In the genomic region with DNA sequence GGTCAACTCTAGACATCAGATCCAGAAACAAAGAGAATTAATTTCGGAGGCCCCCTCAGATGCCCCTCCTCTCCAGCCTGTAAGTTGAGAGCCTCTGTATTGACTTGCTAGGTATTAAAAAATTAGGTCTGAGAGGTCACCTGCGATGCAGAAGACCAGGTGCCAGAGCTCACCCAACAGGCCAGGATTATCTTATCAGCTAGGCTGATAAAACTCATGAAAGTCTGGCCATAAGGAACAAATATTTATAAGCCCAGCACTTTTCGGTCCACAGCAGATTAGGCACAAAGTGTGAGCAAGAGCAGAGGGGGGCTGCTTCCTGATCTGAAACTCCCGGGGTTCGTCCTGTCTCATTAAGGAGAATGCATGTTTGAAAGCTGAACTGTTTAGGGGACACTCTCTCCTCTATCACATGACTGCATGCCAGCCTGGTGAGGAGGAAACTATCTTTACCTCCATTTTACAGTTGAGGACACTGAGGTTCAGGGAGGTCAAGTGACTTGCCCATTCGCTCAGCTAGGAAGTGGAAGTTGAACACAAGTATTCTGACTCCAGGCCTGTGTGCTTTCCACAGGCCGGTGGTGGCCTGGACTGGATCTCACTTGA, we compare ENCODE assay signal across 21 cellular contexts. TPM values are rescaled to one million over a fixed set of nuclear protein-coding genes. Genes with fewer than 3 reads are reported as not detected.
A peak's percentile ranks its signal among the peaks of the same experiment; 100 is the strongest.
DNase-seq lines count a peak whose midpoint lies in the region; ATAC-seq and TF ChIP-seq lines count a peak whose summit lies in the region.
"Had no signal": no experiment of that assay in that cellular context is flagged by ENCODE, and none has a peak within 500 bp of the region (broad histone marks: within the 10 kb centered on the region; RNA-seq: fewer than 3 reads in every experiment).

No MANE protein-coding gene starts in this region.

- TF ChIP-seq CTCF in GM23338 (conservative IDR thresholded peaks at IDR 0.05; ENCODE audit: low read depth in 2 of 2) = no peak
- no peak for TF ChIP-seq CTCF in nephron progenitor cell (IDR thresholded peaks at IDR 0.05)
- no peak for TF ChIP-seq CTCF in gastrocnemius medialis (IDR thresholded peaks at IDR 0.05 in 4 of 5, conservative IDR thresholded peaks at IDR 0.05 in 1 of 5)

- H3K9me3 ChIP-seq in gastrocnemius medialis = no peaks in the 10 kb centered on the region

- H3K27me3 ChIP-seq in GM23338 (ENCODE audit: insufficient read depth) (no peaks in the 10 kb centered on the region), gastrocnemius medialis (no peaks in the 10 kb centered on the region)

- no peaks in the 10 kb centered on the region for H3F3A ChIP-seq in GM23338 (replicated peaks; ENCODE audit: low read depth)

- H3K27me3 Mint-ChIP-seq in GM23338 (ENCODE audit: insufficient read depth, low read depth, poor library complexity) = peaks cover 17% of the 10 kb centered on the region
- peaks cover 6% of the 10 kb centered on the region for H3K27me3 Mint-ChIP-seq in dendritic cell treated with granulocyte-macrophage colony-stimulating factor and Interleukin-4, amounts not matched to agents 40 ng/mL and 50 ng/mL, for 4 days
- H3K27me3 Mint-ChIP-seq in nephron progenitor cell (ENCODE audit: low read depth, poor library complexity) = peaks cover 18% of the 10 kb centered on the region

- H3K79me2 ChIP-seq in GM23338 (replicated peaks; ENCODE audit: insufficient read depth) = no peaks in the 10 kb centered on the region

- no peak for ATAC-seq in GM23338
- peak; percentile 24 to 36 for ATAC-seq in gastrocnemius medialis
- ATAC-seq in HG02885 (IDR thresholded peaks at IDR 0.05; ENCODE audit: poor library complexity, unreplicated experiment) = no peak
- ATAC-seq: Panc1 had no signal

- in situ Hi-C loops in gastrocnemius medialis (cut with MboI; ENCODE audit: low sequenced_read_pairs in 4 of 4) = loop anchor here in 1 of 4 donors (25.0 kb wide), 1 partner anchor 389 kb away; the partner anchor contains the start of genes CLCN2 and POLR2H

- H3K9me3 Mint-ChIP-seq in GM23338 (no peaks in the 10 kb centered on the region), nephron progenitor cell (peaks cover 5% of the 10 kb centered on the region)
- no peaks in the 10 kb centered on the region for H3K9me3 Mint-ChIP-seq in dendritic cell treated with granulocyte-macrophage colony-stimulating factor and Interleukin-4, amounts not matched to agents 40 ng/mL and 50 ng/mL, for 4 days

- no peaks in the 10 kb centered on the region for H4K20me1 ChIP-seq in GM23338 (replicated peaks; ENCODE audit: insufficient read depth)

- H3K36me3 ChIP-seq in GM23338 (ENCODE audit: insufficient read depth) = no peaks in the 10 kb centered on the region
- H3K36me3 ChIP-seq in gastrocnemius medialis = no peaks in the 10 kb centered on the region

- DNase-seq in GM23338 (ENCODE audit: low spot score) = no peak
- DNase-seq in nephron progenitor cell = no peak
- DNase-seq in gastrocnemius medialis = no peak
- DNase-seq in NCI-H2196 (lab: John Stamatoyannopoulos, UW; ENCODE audit: unreplicated experiment) = no peak
- DNase-seq in NCI-H1105 (lab: John Stamatoyannopoulos, UW) = no peak
- no peak for DNase-seq in T-helper 1 cell
- DNase-seq: CD4-positive, CD25-positive, alpha-beta regulatory T cell; EL; GF-D8; Kasumi-1; NCI-H1436; NCI-H2029 treated with DMSO at 0.1 percent for 48 hours; NCI-H345; NCI-H524; NCI-H774; NK-92 treated with Interleukin-12 subunit alpha and Interleukin-12 subunit beta, amount 100 ng/mL, for 24 hours; SIG-M5 had no signal

- no peak overlapping the region for H3K27ac Mint-ChIP-seq in GM23338
- peak overlapping the region; percentile 97 for H3K27ac Mint-ChIP-seq in dendritic cell treated with granulocyte-macrophage colony-stimulating factor and Interleukin-4, amounts not matched to agents 40 ng/mL and 50 ng/mL, for 4 days
- peak overlapping the region; percentile 51 for H3K27ac Mint-ChIP-seq in nephron progenitor cell
- H3K27ac Mint-ChIP-seq: B cell; CD4-positive, CD25-positive, alpha-beta regulatory T cell had no signal

- H3K27ac ChIP-seq in GM23338 (ENCODE audit: low read depth) = no peak overlapping the region
- H3K27ac ChIP-seq in gastrocnemius medialis = no peak overlapping the region

- no peak for TF ChIP-seq POLR2A in gastrocnemius medialis (IDR thresholded peaks at IDR 0.05)

- H3K4me2 ChIP-seq in GM23338 = no peak overlapping the region

- H3K9me2 ChIP-seq in GM23338 (ENCODE audit: insufficient read depth) = no peaks in the 10 kb centered on the region; the same call in 1 of the 2 replicates

- H3K4me1 ChIP-seq in GM23338 (ENCODE audit: insufficient read depth) = peaks cover 17% of the 10 kb centered on the region; the same call in 1 of the 2 replicates
- H3K4me1 ChIP-seq in gastrocnemius medialis = peaks cover under 1 to 2% of the 10 kb centered on the region in 2 donors

- H3K4me3 ChIP-seq in GM23338 (no peak overlapping the region), gastrocnemius medialis (no peak overlapping the region)

- intact Hi-C loops in dendritic cell treated with granulocyte-macrophage colony-stimulating factor and Interleukin-4, amounts not matched to agents 40 ng/mL and 50 ng/mL, for 4 days (cut with micrococcal nuclease) = no loop called here
- intact Hi-C loops in gastrocnemius medialis (cut with DNase I; ENCODE audit: low total_unique reads) = no loop called here

- H3K4me3 Mint-ChIP-seq in GM23338 (no peak overlapping the region; the same call in 2 of the 3 replicates), nephron progenitor cell (no peak overlapping the region)
- no peak overlapping the region for H3K4me3 Mint-ChIP-seq in dendritic cell treated with granulocyte-macrophage colony-stimulating factor and Interleukin-4, amounts not matched to agents 40 ng/mL and 50 ng/mL, for 4 days
- H3K4me3 Mint-ChIP-seq: B cell had no signal

- peak overlapping the region; percentile 38; the same call in 1 of the 2 replicates for H2AFZ ChIP-seq in GM23338

- H3K4me1 Mint-ChIP-seq in GM23338 = peaks cover 37% of the 10 kb centered on the region
- peaks cover 64% of the 10 kb centered on the region for H3K4me1 Mint-ChIP-seq in dendritic cell treated with granulocyte-macrophage colony-stimulating factor and Interleukin-4, amounts not matched to agents 40 ng/mL and 50 ng/mL, for 4 days (ENCODE audit: low read depth)
- peaks cover 56% of the 10 kb centered on the region for H3K4me1 Mint-ChIP-seq in nephron progenitor cell

- H3K36me3 Mint-ChIP-seq in GM23338 (ENCODE audit: low read depth) (0 out of 3 replicates have a peak, but pooled peaks cover 3% of the 10 kb centered on the region), nephron progenitor cell (ENCODE audit: low read depth) (no peaks in the 10 kb centered on the region)
- H3K36me3 Mint-ChIP-seq in dendritic cell treated with granulocyte-macrophage colony-stimulating factor and Interleukin-4, amounts not matched to agents 40 ng/mL and 50 ng/mL, for 4 days (ENCODE audit: low read depth) = no peaks in the 10 kb centered on the region
- H3K36me3 Mint-ChIP-seq: CD4-positive, CD25-positive, alpha-beta regulatory T cell had no signal

TF ChIP-seq in GM23338, 12 proteins besides CTCF, POLR2A, EP300 and RAD21 (continues in another document):
- TF ChIP-seq POLR2AphosphoS5 (IDR thresholded peaks at IDR 0.05; ENCODE audit: low read depth) (no peak), ZNF331 (CRISPR knock-in tag; IDR thresholded peaks at IDR 0.05; ENCODE audit: low read depth) (no peak), JUNB (IDR thresholded peaks at IDR 0.05; ENCODE audit: unreplicated experiment) (no peak), NANOG (IDR thresholded peaks at IDR 0.05; ENCODE audit: borderline replicate concordance) (no peak), STAT1 (IDR thresholded peaks at IDR 0.05; ENCODE audit: unreplicated experiment) (no peak), EZH2 (IDR thresholded peaks at IDR 0.05; ENCODE audit: low read depth, unreplicated experiment) (no peak)
- TF ChIP-seq, protein P1, sequence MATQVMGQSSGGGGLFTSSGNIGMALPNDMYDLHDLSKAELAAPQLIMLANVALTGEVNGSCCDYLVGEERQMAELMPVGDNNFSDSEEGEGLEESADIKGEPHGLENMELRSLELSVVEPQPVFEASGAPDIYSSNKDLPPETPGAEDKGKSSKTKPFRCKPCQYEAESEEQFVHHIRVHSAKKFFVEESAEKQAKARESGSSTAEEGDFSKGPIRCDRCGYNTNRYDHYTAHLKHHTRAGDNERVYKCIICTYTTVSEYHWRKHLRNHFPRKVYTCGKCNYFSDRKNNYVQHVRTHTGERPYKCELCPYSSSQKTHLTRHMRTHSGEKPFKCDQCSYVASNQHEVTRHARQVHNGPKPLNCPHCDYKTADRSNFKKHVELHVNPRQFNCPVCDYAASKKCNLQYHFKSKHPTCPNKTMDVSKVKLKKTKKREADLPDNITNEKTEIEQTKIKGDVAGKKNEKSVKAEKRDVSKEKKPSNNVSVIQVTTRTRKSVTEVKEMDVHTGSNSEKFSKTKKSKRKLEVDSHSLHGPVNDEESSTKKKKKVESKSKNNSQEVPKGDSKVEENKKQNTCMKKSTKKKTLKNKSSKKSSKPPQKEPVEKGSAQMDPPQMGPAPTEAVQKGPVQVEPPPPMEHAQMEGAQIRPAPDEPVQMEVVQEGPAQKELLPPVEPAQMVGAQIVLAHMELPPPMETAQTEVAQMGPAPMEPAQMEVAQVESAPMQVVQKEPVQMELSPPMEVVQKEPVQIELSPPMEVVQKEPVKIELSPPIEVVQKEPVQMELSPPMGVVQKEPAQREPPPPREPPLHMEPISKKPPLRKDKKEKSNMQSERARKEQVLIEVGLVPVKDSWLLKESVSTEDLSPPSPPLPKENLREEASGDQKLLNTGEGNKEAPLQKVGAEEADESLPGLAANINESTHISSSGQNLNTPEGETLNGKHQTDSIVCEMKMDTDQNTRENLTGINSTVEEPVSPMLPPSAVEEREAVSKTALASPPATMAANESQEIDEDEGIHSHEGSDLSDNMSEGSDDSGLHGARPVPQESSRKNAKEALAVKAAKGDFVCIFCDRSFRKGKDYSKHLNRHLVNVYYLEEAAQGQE (IDR thresholded peaks at IDR 0.05; ENCODE audit: unreplicated experiment) = no peak

RNA-seq across cellular contexts. Expression of gene MAGEF1, which starts 39.4 kb away (rescaled TPM):
- total RNA-seq in GM23338 (2014; rRNA removed; shearing (Covaris generic)) = 66.5 and 79.4 TPM in 2 replicates
- polyA plus RNA-seq in GM23338 (2016; fragmentation: Nextera tagmentation; extraction: Ambion mirVana) = 86.6 and 88.7 TPM in 2 replicates
- total RNA-seq in gastrocnemius medialis = 10 to 100 TPM in 3 of 4 donors, 1 to 10 TPM in 1; 9.5 to 19.9 (median 14.8) TPM

Comparison
In these comparisons a context has a peak if more than half of its experiments do, and no peak if none do; other contexts are left out.
1. ATAC-seq: peak in gastrocnemius medialis (2 of 2); none in GM23338 (single experiment) and HG02885 (single experiment).